Comparison of ENCODE assay signal across 8 cellular contexts in the genomic region with DNA sequence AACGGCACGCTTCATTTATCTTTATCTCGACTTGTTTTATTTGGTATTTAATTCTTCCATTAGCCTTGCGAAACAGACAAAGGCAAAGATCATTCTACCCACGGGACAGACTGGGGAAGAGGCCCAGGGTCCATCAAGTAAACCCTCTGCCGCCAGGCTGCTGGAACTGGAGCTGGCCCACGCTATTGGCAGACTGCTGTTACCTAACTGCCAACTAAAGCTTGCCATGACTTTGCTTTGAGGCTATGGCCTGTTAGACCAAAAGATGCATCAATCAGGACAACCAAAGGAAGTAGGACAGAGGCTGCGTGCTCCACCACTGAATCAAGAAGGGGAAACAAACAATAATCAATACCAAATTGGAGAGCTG. TPM values are rescaled to one million over a fixed set of nuclear protein-coding genes. Genes with fewer than 3 reads are reported as not detected.
DNase-seq lines count a peak whose midpoint lies in the region; ATAC-seq, FAIRE-seq and TF ChIP-seq lines count a peak whose summit lies in the region.

No MANE protein-coding gene starts in this region.

- no peaks in the 10 kb centered on the region; the same call in 1 of the 2 replicates for H3K9me3 ChIP-seq in AG04450 (ENCODE audit: control insufficient read depth, insufficient read depth, low read length)

- no peak overlapping the region for H3K27ac ChIP-seq in AG04450 (ENCODE audit: low read depth, low read length)
- peak overlapping the region; percentile 79 for H3K27ac ChIP-seq in caudate nucleus (ENCODE audit: low read depth, low read length)

- peak overlapping the region; percentile 51; the same call in 1 of the 2 replicates for H3K4me3 ChIP-seq in AG04450 (ENCODE audit: low read depth, low read length)

- no peak for DNase-seq in AG04450 (ENCODE audit: low read depth, low spot score)
- DNase-seq in caudate nucleus (lab: John Stamatoyannopoulos, UW) = no peak
- no peak for DNase-seq in naive B cell
- DNase-seq in HEK293T (ENCODE audit: extremely low spot score) = no peak
- no peak for DNase-seq in H54 (ENCODE audit: insufficient read length, low spot score)
- DNase-seq in activated CD4-positive, CD25-positive, alpha-beta regulatory T cell treated with anti-CD3 and anti-CD28 coated beads, Interleukin-2, amount 50 U/mL, for 72 hours = no peak

- H3K27me3 Mint-ChIP-seq in IgD-negative memory B cell = peaks cover 8% of the 10 kb centered on the region
- peaks cover 7 to 37% (median 22%) of the 10 kb centered on the region in 3 donors for H3K27me3 Mint-ChIP-seq in naive B cell

- CTCF ChIA-PET in AG04450 (lab: Charles Lee) = interaction anchor here (0.5 to 2.4 kb wide), 8 partner anchors 12 to 337 kb away, joined by 3 to 17 read pairs (median 4); no protein-coding TSS in a partner anchor
- CTCF ChIA-PET in HEK293T (lab: Yijun Ruan, JAX) = interaction anchor here (0.9 to 1.9 kb wide), 3 partner anchors 8 to 236 kb away, joined by 3 to 4 read pairs (median 3); no protein-coding TSS in a partner anchor

- H3K4me1 Mint-ChIP-seq in IgD-negative memory B cell (peaks cover 13 to 17% (median 17%) of the 10 kb centered on the region in 3 donors), naive B cell (peaks cover 13 to 21% (median 18%) of the 10 kb centered on the region in 3 donors)

- H3K9me3 Mint-ChIP-seq in IgD-negative memory B cell = peaks cover 0 to 2% (median 0%) of the 10 kb centered on the region in 3 donors
- peaks cover 0 to 8% (median 5%) of the 10 kb centered on the region in 7 donors for H3K9me3 Mint-ChIP-seq in naive B cell

- H3K27ac Mint-ChIP-seq in IgD-negative memory B cell (peak overlapping the region; percentile 81 to 100 (median 99)), naive B cell (peak overlapping the region; percentile 79 to 100 (median 96))

- ATAC-seq in naive B cell (ENCODE audit: low read depth in 2 of 2) = no peak
- no peak for ATAC-seq in GM18867 (IDR thresholded peaks at IDR 0.05; ENCODE audit: unreplicated experiment)

- no peak for TF ChIP-seq POLR2A in H54 (IDR thresholded peaks at IDR 0.05; ENCODE audit: low read depth, low read length)

- no peak for FAIRE-seq in H54 (lab: Jason Lieb, UNC)

- no peaks in the 10 kb centered on the region for H3K36me3 Mint-ChIP-seq in IgD-negative memory B cell
- H3K36me3 Mint-ChIP-seq in naive B cell = peaks cover 0 to 12% of the 10 kb centered on the region in 2 donors

- POLR2A ChIA-PET in AG04450 (lab: Yijun Ruan, JAX) = interaction anchor here (0.8 to 1.3 kb wide), 3 partner anchors 16 to 285 kb away, joined by 3 to 4 read pairs (median 3); no protein-coding TSS in a partner anchor
- POLR2A ChIA-PET in HEK293T (lab: Yijun Ruan, JAX) = interaction anchor here (0.6 to 2.3 kb wide), 12 partner anchors 10 to 596 kb away, joined by 3 to 12 read pairs (median 4); partner anchors contain the start of genes CCDC15 and PKNOX2

- H3K4me3 Mint-ChIP-seq in IgD-negative memory B cell (peak overlapping the region; percentile 92 to 100 (median 98)), naive B cell (peak overlapping the region; percentile 94 to 100 (median 98))

- no peak for TF ChIP-seq CTCF in AG04450 (IDR thresholded peaks at IDR 0.05; ENCODE audit: low read depth, low read length)

- H3K27me3 ChIP-seq in AG04450 (ENCODE audit: control insufficient read depth, insufficient read depth, low read length) = no peaks in the 10 kb centered on the region

TF ChIP-seq in HEK293T, 16 proteins besides CTCF, POLR2A, EP300 and RAD21:
- TF ChIP-seq FOXA1 (IDR thresholded peaks at IDR 0.05) (no peak), HDGF (IDR thresholded peaks at IDR 0.05; ENCODE audit: borderline replicate concordance) (no peak), NFRKB (IDR thresholded peaks at IDR 0.05) (no peak), TARDBP (IDR thresholded peaks at IDR 0.05) (no peak), ARNT (IDR thresholded peaks at IDR 0.05) (no peak), FOXK2 (IDR thresholded peaks at IDR 0.05) (no peak), SUZ12 (IDR thresholded peaks at IDR 0.05) (no peak), ZNF384 (IDR thresholded peaks at IDR 0.05) (no peak)
- TF ChIP-seq, protein P1, sequence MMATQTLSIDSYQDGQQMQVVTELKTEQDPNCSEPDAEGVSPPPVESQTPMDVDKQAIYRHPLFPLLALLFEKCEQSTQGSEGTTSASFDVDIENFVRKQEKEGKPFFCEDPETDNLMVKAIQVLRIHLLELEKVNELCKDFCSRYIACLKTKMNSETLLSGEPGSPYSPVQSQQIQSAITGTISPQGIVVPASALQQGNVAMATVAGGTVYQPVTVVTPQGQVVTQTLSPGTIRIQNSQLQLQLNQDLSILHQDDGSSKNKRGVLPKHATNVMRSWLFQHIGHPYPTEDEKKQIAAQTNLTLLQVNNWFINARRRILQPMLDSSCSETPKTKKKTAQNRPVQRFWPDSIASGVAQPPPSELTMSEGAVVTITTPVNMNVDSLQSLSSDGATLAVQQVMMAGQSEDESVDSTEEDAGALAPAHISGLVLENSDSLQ (IDR thresholded peaks at IDR 0.05) = no peak

RNA-seq across cellular contexts. Expression of gene TMEM218, which starts 0.8 kb away (rescaled TPM):
- polyA plus RNA-seq in AG04450 (2011; rRNA removed) (28.4 and 29.9 TPM in 2 replicates), IgD-negative memory B cell (45.1 TPM), naive B cell (ENCODE audit: low read depth in 6 of 6) (10 to 100 TPM; 30.4 to 53.0 (median 36.7) TPM)
- 12.0 and 13.2 TPM in 2 replicates for polyA minus RNA-seq in AG04450 (2011; rRNA and poly(A)+ RNA removed)

RNA-seq across cellular contexts. Expression of gene SLC37A2, which starts 49.1 kb away (rescaled TPM):
- polyA plus RNA-seq in AG04450 (2011; rRNA removed) = 0.79 and 0.99 TPM in 2 replicates
- 1.5 TPM in 2 replicates for polyA minus RNA-seq in AG04450 (2011; rRNA and poly(A)+ RNA removed)
- polyA plus RNA-seq in IgD-negative memory B cell = 11.2 TPM
- polyA plus RNA-seq in naive B cell (ENCODE audit: low read depth in 6 of 6) = 1 to 10 TPM in 4 of 6 donors, under 1 TPM in 2; 0.48 to 2.4 (median 1.8) TPM

RNA-seq across cellular contexts. Expression of gene PKNOX2, which starts 52.3 kb away (rescaled TPM):
- 3.0 and 3.6 TPM in 2 replicates for polyA plus RNA-seq in AG04450 (2011; rRNA removed)
- polyA minus RNA-seq in AG04450 (2011; rRNA and poly(A)+ RNA removed) = 2.6 and 3.5 TPM in 2 replicates
- polyA plus RNA-seq in IgD-negative memory B cell = not detected
- not detected for polyA plus RNA-seq in naive B cell (ENCODE audit: low read depth in 6 of 6)
